8 cellular contexts compared by ENCODE assay signal in the genomic region with DNA sequence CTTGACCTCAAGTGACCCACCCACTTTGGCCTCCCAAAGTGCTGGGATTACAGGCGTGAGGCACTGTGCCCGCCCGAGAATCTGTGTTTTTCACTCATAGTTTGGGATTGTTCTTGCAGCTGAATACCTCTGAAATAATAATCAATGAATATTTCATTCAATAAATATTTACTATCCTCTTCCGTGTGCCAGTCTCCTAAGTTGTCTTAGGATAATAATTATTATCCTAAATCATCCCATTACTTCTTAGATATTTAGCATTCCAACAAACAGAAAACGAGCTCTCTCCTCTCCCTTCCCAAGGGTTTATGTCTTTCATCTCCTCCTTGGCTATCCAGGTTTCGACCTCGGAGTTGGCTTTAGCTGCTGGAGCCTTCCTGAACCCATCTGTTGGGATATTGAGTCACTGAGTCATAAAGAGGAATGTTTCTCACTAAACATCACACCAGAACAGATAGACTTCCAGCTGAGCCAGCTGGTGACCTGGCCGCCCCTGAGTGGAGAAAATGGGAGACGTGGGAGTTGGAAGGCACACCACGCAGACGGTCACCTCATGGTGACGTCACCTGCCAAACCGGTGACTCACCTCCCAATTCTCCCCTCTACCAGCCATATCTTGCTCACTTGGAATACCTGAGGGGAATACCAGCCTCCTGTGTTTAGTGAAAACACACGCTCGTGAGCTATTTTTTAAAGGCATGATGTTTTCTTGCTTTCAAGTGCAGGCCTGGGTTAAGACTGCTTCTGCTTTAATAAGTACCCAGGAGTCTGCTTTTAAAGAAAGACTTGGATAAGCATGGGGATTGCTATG. TPM values are rescaled to one million over a fixed set of nuclear protein-coding genes. Genes with fewer than 3 reads are reported as not detected.
DNase-seq lines count a peak whose midpoint lies in the region; ATAC-seq and TF ChIP-seq lines count a peak whose summit lies in the region.

No MANE protein-coding gene starts in this region.

- no peaks in the 10 kb centered on the region for H3K27me3 ChIP-seq in CD8-positive, alpha-beta memory T cell (ENCODE audit: insufficient read depth, low read length, poor library complexity, severe bottlenecking)

- no peaks in the 10 kb centered on the region for H3K36me3 Mint-ChIP-seq in CD8-positive, alpha-beta memory T cell
- H3K36me3 Mint-ChIP-seq in dendritic cell treated with granulocyte-macrophage colony-stimulating factor and Interleukin-4, amounts not matched to agents 40 ng/mL and 50 ng/mL, for 4 days (ENCODE audit: low read depth) = no peaks in the 10 kb centered on the region

- POLR2A ChIA-PET in CD8-positive, alpha-beta memory T cell (lab: Charles Lee) = interaction anchor here (0.7 to 1.3 kb wide), 3 partner anchors 11 to 312 kb away, joined by 3 to 8 read pairs (median 4); no protein-coding TSS in a partner anchor

- no peaks in the 10 kb centered on the region for H3K36me3 ChIP-seq in CD8-positive, alpha-beta memory T cell (ENCODE audit: insufficient read depth, low read length)

- peaks cover 38 to 53% (median 44%) of the 10 kb centered on the region in 3 donors for H3K4me1 Mint-ChIP-seq in CD8-positive, alpha-beta memory T cell
- H3K4me1 Mint-ChIP-seq in dendritic cell treated with granulocyte-macrophage colony-stimulating factor and Interleukin-4, amounts not matched to agents 40 ng/mL and 50 ng/mL, for 4 days (ENCODE audit: low read depth) = peaks cover 60% of the 10 kb centered on the region

- TF ChIP-seq RAD21 in Ishikawa (IDR thresholded peaks at IDR 0.05; ENCODE audit: low read depth) = no peak

- DNase-seq in CD8-positive, alpha-beta memory T cell = no peak
- DNase-seq in non-pigmented ciliary epithelial cell (ENCODE audit: low read depth) (peak; percentile 99), COLO829 (ENCODE audit: low spot score) (no peak), NCI-H82 (lab: John Stamatoyannopoulos, UW) (no peak)

- H3K9me3 Mint-ChIP-seq in CD8-positive, alpha-beta memory T cell = no peaks in the 10 kb centered on the region
- no peaks in the 10 kb centered on the region for H3K9me3 Mint-ChIP-seq in dendritic cell treated with granulocyte-macrophage colony-stimulating factor and Interleukin-4, amounts not matched to agents 40 ng/mL and 50 ng/mL, for 4 days

- intact Hi-C loops in dendritic cell treated with granulocyte-macrophage colony-stimulating factor and Interleukin-4, amounts not matched to agents 40 ng/mL and 50 ng/mL, for 4 days (cut with micrococcal nuclease) = no loop called here

- no peaks in the 10 kb centered on the region for H3K9me3 ChIP-seq in CD8-positive, alpha-beta memory T cell (ENCODE audit: low read length)

- peak overlapping the region; percentile 63 for H3K27ac ChIP-seq in CD8-positive, alpha-beta memory T cell (ENCODE audit: low read depth, low read length)

- peak overlapping the region in 1 of 8 donors; percentile 77 for H3K27ac Mint-ChIP-seq in CD8-positive, alpha-beta memory T cell
- H3K27ac Mint-ChIP-seq in dendritic cell treated with granulocyte-macrophage colony-stimulating factor and Interleukin-4, amounts not matched to agents 40 ng/mL and 50 ng/mL, for 4 days = peak overlapping the region; percentile 36

- ATAC-seq in HG03571 (IDR thresholded peaks at IDR 0.05; ENCODE audit: unreplicated experiment) = no peak
- no peak for ATAC-seq in HG02571 (IDR thresholded peaks at IDR 0.05; ENCODE audit: unreplicated experiment)

- H3K4me1 ChIP-seq in CD8-positive, alpha-beta memory T cell (ENCODE audit: insufficient read depth, low read length) = peaks cover 31% of the 10 kb centered on the region

- H3K4me3 ChIP-seq in CD8-positive, alpha-beta memory T cell (ENCODE audit: low read length) = no peak overlapping the region

- CTCF ChIA-PET in CD8-positive, alpha-beta memory T cell (lab: Charles Lee) = interaction anchor here (0.8 to 9.5 kb wide), 7 partner anchors 22 to 312 kb away, joined by 3 to 103 read pairs (median 4); no protein-coding TSS in a partner anchor

- no peak overlapping the region for H3K4me3 Mint-ChIP-seq in CD8-positive, alpha-beta memory T cell
- H3K4me3 Mint-ChIP-seq in dendritic cell treated with granulocyte-macrophage colony-stimulating factor and Interleukin-4, amounts not matched to agents 40 ng/mL and 50 ng/mL, for 4 days = no peak overlapping the region

- no peaks in the 10 kb centered on the region for H3K27me3 Mint-ChIP-seq in CD8-positive, alpha-beta memory T cell
- no peaks in the 10 kb centered on the region for H3K27me3 Mint-ChIP-seq in dendritic cell treated with granulocyte-macrophage colony-stimulating factor and Interleukin-4, amounts not matched to agents 40 ng/mL and 50 ng/mL, for 4 days

- TF ChIP-seq EP300 in Ishikawa (IDR thresholded peaks at IDR 0.05; ENCODE audit: borderline replicate concordance) = peak; percentile 70; the same call in 1 of the 2 replicates

TF ChIP-seq in Ishikawa, 13 proteins besides CTCF, POLR2A, EP300 and RAD21:
- TF ChIP-seq REST (IDR thresholded peaks at IDR 0.05; ENCODE audit: low read depth) = no peak
- peak; percentile 66; the same call in 1 of the 2 replicates for TF ChIP-seq CREB1 (IDR thresholded peaks at IDR 0.05; ENCODE audit: low read depth)
- TF ChIP-seq FOXM1 (IDR thresholded peaks at IDR 0.05; ENCODE audit: borderline replicate concordance, low read depth) = peak; percentile 32; the same call in 1 of the 2 replicates
- peak; percentile 38; the same call in 1 of the 2 replicates for TF ChIP-seq NFIC (IDR thresholded peaks at IDR 0.05)
- no peak for TF ChIP-seq USF1 (IDR thresholded peaks at IDR 0.05)
- no peak for TF ChIP-seq ZBTB7A (IDR thresholded peaks at IDR 0.05; ENCODE audit: low read depth)
- TF ChIP-seq TCF12 (IDR thresholded peaks at IDR 0.05; ENCODE audit: low read depth) = peak; percentile 84
- peak; percentile 67 for TF ChIP-seq TEAD4 (IDR thresholded peaks at IDR 0.05)
- peak; percentile 55; the same call in 1 of the 2 replicates for TF ChIP-seq EGR1 (IDR thresholded peaks at IDR 0.05)

RNA-seq across cellular contexts. Expression of gene BHLHE40, which starts 43.9 kb away (rescaled TPM):
- 100 to 1,000 TPM; 174 to 180 TPM for total RNA-seq in CD8-positive, alpha-beta memory T cell
- 24.8 TPM for polyA plus RNA-seq in CD8-positive, alpha-beta memory T cell
